Comparison of ENCODE assay signal across 13 cellular contexts in the genomic region with DNA sequence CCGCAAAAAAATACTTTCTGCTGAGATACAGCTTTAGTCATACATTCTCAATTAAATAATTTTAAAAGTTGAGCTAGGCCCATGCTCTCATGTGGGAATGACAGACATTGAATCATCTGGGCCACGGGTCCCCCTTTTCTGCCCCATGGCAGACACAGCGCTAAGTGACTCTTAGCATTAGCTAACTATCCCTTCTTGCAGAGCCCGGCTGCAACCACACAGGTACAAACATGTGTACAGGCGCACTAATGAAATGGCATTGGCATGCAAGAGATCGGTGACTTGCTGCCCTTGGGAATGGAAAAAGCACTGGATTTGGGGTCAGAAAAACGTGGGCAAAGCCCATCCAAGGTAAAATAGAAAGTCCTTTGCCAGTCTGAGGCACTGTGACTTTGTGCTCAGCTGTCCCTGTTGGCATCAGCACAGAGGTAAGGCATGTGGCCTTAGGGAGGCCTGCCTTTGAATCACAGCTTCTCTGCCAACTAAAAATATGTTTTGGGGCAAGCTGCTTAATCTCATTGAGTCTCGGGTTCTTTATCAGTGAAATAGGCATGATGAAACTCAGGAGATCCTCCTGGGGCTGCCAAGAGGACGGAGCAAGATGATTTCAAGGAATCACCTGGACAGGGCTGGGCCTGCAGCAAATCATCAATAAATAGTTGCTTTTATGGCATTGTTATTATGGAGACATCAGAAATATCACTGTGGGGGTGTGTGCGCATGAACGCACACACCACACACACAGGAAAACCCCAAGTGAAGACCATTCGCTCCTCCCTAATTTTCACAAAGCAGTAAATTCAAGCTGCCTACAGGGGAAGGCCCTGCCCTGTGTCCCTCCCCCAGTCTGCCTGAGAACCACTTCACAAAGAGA. TPM values are rescaled to one million over a fixed set of nuclear protein-coding genes. Genes with fewer than 3 reads are reported as not detected.
A peak's percentile ranks its signal among the peaks of the same experiment; 100 is the strongest.
DNase-seq lines count a peak whose midpoint lies in the region; ATAC-seq and TF ChIP-seq lines count a peak whose summit lies in the region.
"Had no signal": no experiment of that assay in that cellular context is flagged by ENCODE, and none has a peak within 500 bp of the region (broad histone marks: within the 10 kb centered on the region; RNA-seq: fewer than 3 reads in every experiment).

No MANE protein-coding gene starts in this region.

- peak overlapping the region; percentile 73 to 99 (median 96) for H3K27ac Mint-ChIP-seq in IgD-negative memory B cell
- H3K27ac Mint-ChIP-seq: nephron had no signal

- H3K27me3 Mint-ChIP-seq in IgD-negative memory B cell = peaks cover 1% of the 10 kb centered on the region

- H3K4me3 Mint-ChIP-seq in IgD-negative memory B cell = peak overlapping the region; percentile 34 to 86 (median 64)
- H3K4me3 Mint-ChIP-seq: nephron had no signal

- WGBS in esophagus muscularis mucosa = 90% methylated on average over 11 of the region's 12 CpGs

- peaks cover 6% of the 10 kb centered on the region for H3K4me1 ChIP-seq in iPS-18a (ENCODE audit: control insufficient read depth, low read depth, low read length)
- peaks cover 0 to 10% (median 0%) of the 10 kb centered on the region in 4 donors for H3K4me1 ChIP-seq in esophagus muscularis mucosa

- no peak for TF ChIP-seq CTCF in GM13976 (IDR thresholded peaks at IDR 0.05; ENCODE audit: borderline replicate concordance, control extremely low read depth, extremely low read depth, insufficient read depth, missing control alignments)
- TF ChIP-seq CTCF in esophagus muscularis mucosa (IDR thresholded peaks at IDR 0.05) = no peak

- H3K27ac ChIP-seq in iPS-18a (ENCODE audit: low read length) (no peak overlapping the region), esophagus muscularis mucosa (replicated peaks in 1 of 4) (no peak overlapping the region)
- H3K27ac ChIP-seq: suprapubic skin, VCaP had no signal

- in situ Hi-C loops in GM13976 (cut with MboI; ENCODE audit: low sequenced_read_pairs, unreplicated experiment) = no loop called here

- H3K9me3 Mint-ChIP-seq in IgD-negative memory B cell = peaks cover 0 to 8% (median 3%) of the 10 kb centered on the region in 3 donors

- H3K36me3 ChIP-seq in iPS-18a (ENCODE audit: control insufficient read depth, low read depth, low read length) (no peaks in the 10 kb centered on the region), esophagus muscularis mucosa (no peaks in the 10 kb centered on the region)
- H3K36me3 ChIP-seq: suprapubic skin had no signal

- no peak for TF ChIP-seq EP300 in esophagus muscularis mucosa (IDR thresholded peaks at IDR 0.05)

- no peak overlapping the region for H3K4me3 ChIP-seq in iPS-18a (ENCODE audit: low read length)
- H3K4me3 ChIP-seq in esophagus muscularis mucosa = no peak overlapping the region
- H3K4me3 ChIP-seq: suprapubic skin had no signal

- intact Hi-C loops in esophagus muscularis mucosa (cut with DNase I) = no loop called here
- intact Hi-C loops in left cardiac atrium (cut with DNase I) = no loop called here

- DNase-seq in GM13976 (ENCODE audit: low spot score) (peak; percentile 71), NCI-H526 (lab: John Stamatoyannopoulos, UW) (no peak), esophagus muscularis mucosa (ENCODE audit: extremely low spot score) (no peak), occipital lobe (lab: John Stamatoyannopoulos, UW) (no peak), left cardiac atrium (no peak)
- DNase-seq: EL had no signal

- H3K27me3 ChIP-seq in iPS-18a (ENCODE audit: control insufficient read depth, insufficient read depth, low read length) = no peaks in the 10 kb centered on the region
- no peaks in the 10 kb centered on the region for H3K27me3 ChIP-seq in esophagus muscularis mucosa
- H3K27me3 ChIP-seq: suprapubic skin had no signal

- H3K9ac ChIP-seq in iPS-18a (ENCODE audit: low read length) = peak overlapping the region; percentile 1

- ATAC-seq in GM21360 (IDR thresholded peaks at IDR 0.05; ENCODE audit: unreplicated experiment) (peak; percentile 68), left cardiac atrium (no peak)
- ATAC-seq: Panc1 had no signal

- no peaks in the 10 kb centered on the region for H3K9me3 ChIP-seq in iPS-18a (ENCODE audit: control insufficient read depth, low read depth, low read length)
- H3K9me3 ChIP-seq in esophagus muscularis mucosa = no peaks in the 10 kb centered on the region
- H3K9me3 ChIP-seq: suprapubic skin had no signal

- peaks cover under 1% of the 10 kb centered on the region for H3K36me3 Mint-ChIP-seq in IgD-negative memory B cell

- peaks cover 42 to 53% (median 53%) of the 10 kb centered on the region in 3 donors for H3K4me1 Mint-ChIP-seq in IgD-negative memory B cell
- H3K4me1 Mint-ChIP-seq: nephron had no signal

- TF ChIP-seq POLR2A in esophagus muscularis mucosa (IDR thresholded peaks at IDR 0.05; ENCODE audit: low read depth) = no peak

RNA-seq across cellular contexts. Expression of gene WHRN, which starts 54.2 kb away (rescaled TPM):
- 0.89 TPM for polyA plus RNA-seq in IgD-negative memory B cell
- total RNA-seq in esophagus muscularis mucosa (10 to 100 TPM in 2 of 4 donors, 1 to 10 TPM in 2; 8.1 to 12.6 (median 10.7) TPM), occipital lobe (0.94 TPM), left cardiac atrium (1 to 10 TPM; 7.0 to 7.8 TPM)
